Comparison of ENCODE assay signal across 17 cellular contexts in genomic region chr9:89880161-89880560, GRCh38.
DNase-seq lines count a peak whose midpoint lies in the region; ATAC-seq and TF ChIP-seq lines count a peak whose summit lies in the region.
"Had no signal": no experiment of that assay in that cellular context is flagged by ENCODE, and none has a peak within 500 bp of the region (broad histone marks: within the 10 kb centered on the region; RNA-seq: fewer than 3 reads in every experiment).

No MANE protein-coding gene starts in this region.

- no peaks in the 10 kb centered on the region for H3K36me3 ChIP-seq in BLaER1 treated with 17β-estradiol and CSF1 and Interleukin-3, amounts not matched to agents 10 nM and 100 nM
- no peaks in the 10 kb centered on the region for H3K36me3 ChIP-seq in sigmoid colon

- H3K9me3 Mint-ChIP-seq in activated CD4-positive, alpha-beta memory T cell treated with anti-CD3 and anti-CD28 coated beads for 36 hours: no peaks in the 10 kb centered on the region
- H3K9me3 Mint-ChIP-seq in activated CD4-positive, alpha-beta memory T cell treated with anti-CD3 and anti-CD28 coated beads, Interleukin-2, amount 10 ng/mL, durations not matched to agents 7 days and 5 days: no peaks in the 10 kb centered on the region
- H3K9me3 Mint-ChIP-seq in glutamatergic neuron (ENCODE audit: unreplicated experiment): peaks cover 6% of the 10 kb centered on the region
- H3K9me3 Mint-ChIP-seq: CD14-positive monocyte had no signal

- no peak overlapping the region for H3K9ac ChIP-seq in BLaER1 treated with 17β-estradiol and CSF1 and Interleukin-3, amounts not matched to agents 10 nM and 100 nM

- H3K36me3 Mint-ChIP-seq in activated CD4-positive, alpha-beta memory T cell treated with anti-CD3 and anti-CD28 coated beads for 36 hours: no peaks in the 10 kb centered on the region
- H3K36me3 Mint-ChIP-seq in activated CD4-positive, alpha-beta memory T cell treated with anti-CD3 and anti-CD28 coated beads, Interleukin-2, amount 10 ng/mL, durations not matched to agents 7 days and 5 days (ENCODE audit: low read depth): no peaks in the 10 kb centered on the region
- peaks cover 6% of the 10 kb centered on the region for H3K36me3 Mint-ChIP-seq in glutamatergic neuron (ENCODE audit: unreplicated experiment)
- H3K36me3 Mint-ChIP-seq: CD14-positive monocyte had no signal

- no peaks in the 10 kb centered on the region for H3K9me3 ChIP-seq in BLaER1 treated with 17β-estradiol and CSF1 and Interleukin-3, amounts not matched to agents 10 nM and 100 nM (replicated peaks in 1 of 11)
- H3K9me3 ChIP-seq in sigmoid colon: no peaks in the 10 kb centered on the region
- H3K9me3 ChIP-seq: Caco-2 had no signal

- H4K20me1 ChIP-seq in BLaER1 treated with 17β-estradiol and CSF1 and Interleukin-3, amounts not matched to agents 10 nM and 100 nM: no peaks in the 10 kb centered on the region

- no peak for TF ChIP-seq POLR2A in sigmoid colon (IDR thresholded peaks at IDR 0.05)

- no peak for TF ChIP-seq EP300 in sigmoid colon (IDR thresholded peaks at IDR 0.05)

- peak overlapping the region in 7 of 11 experiments; percentile 39 to 94 (median 89); a peak in 11 of 22 replicates for H3K4me2 ChIP-seq in BLaER1 treated with 17β-estradiol and CSF1 and Interleukin-3, amounts not matched to agents 10 nM and 100 nM

- CTCF ChIA-PET in activated CD4-positive, alpha-beta memory T cell treated with anti-CD3 and anti-CD28 coated beads for 36 hours (lab: Charles Lee): interaction anchor here (0.5 kb wide), 1 partner anchor 276 kb away, joined by 3 read pairs; no protein-coding TSS in a partner anchor
- CTCF ChIA-PET in activated CD4-positive, alpha-beta memory T cell treated with anti-CD3 and anti-CD28 coated beads, Interleukin-2, amount 10 ng/mL, durations not matched to agents 7 days and 5 days (lab: Charles Lee): interaction anchor here (1.3 to 2.3 kb wide), 2 partner anchors 277 to 278 kb away, joined by 4 to 11 read pairs; no protein-coding TSS in a partner anchor

- H3K27me3 Mint-ChIP-seq in activated CD4-positive, alpha-beta memory T cell treated with anti-CD3 and anti-CD28 coated beads for 36 hours: no peaks in the 10 kb centered on the region
- no peaks in the 10 kb centered on the region for H3K27me3 Mint-ChIP-seq in activated CD4-positive, alpha-beta memory T cell treated with anti-CD3 and anti-CD28 coated beads, Interleukin-2, amount 10 ng/mL, durations not matched to agents 7 days and 5 days
- H3K27me3 Mint-ChIP-seq in glutamatergic neuron (ENCODE audit: unreplicated experiment): no peaks in the 10 kb centered on the region

- peak; percentile 6 for DNase-seq in activated CD4-positive, alpha-beta memory T cell treated with anti-CD3 and anti-CD28 coated beads for 36 hours
- no peak for DNase-seq in activated CD4-positive, alpha-beta memory T cell treated with anti-CD3 and anti-CD28 coated beads, Interleukin-2, amount 10 ng/mL, durations not matched to agents 7 days and 5 days
- DNase-seq in glutamatergic neuron (peak; percentile 7), sigmoid colon (peak; percentile 56), RPMI8226 (no peak)
- DNase-seq in stimulated activated naive CD4-positive, alpha-beta T cell (lab: John Stamatoyannopoulos, UW): no peak
- DNase-seq: 8988T, Caco-2, DMS53, MV-4-11, NCI-H1417 treated with DMSO at 0.1 percent for 48 hours, NCI-H2081, NCI-H510A treated with DMSO at 0.1 percent for 48 hours had no signal

- no peak overlapping the region for H3K4me3 ChIP-seq in BLaER1 treated with 17β-estradiol and CSF1 and Interleukin-3, amounts not matched to agents 10 nM and 100 nM
- H3K4me3 ChIP-seq in sigmoid colon: no peak overlapping the region

- no peak for ATAC-seq in GM19467 (IDR thresholded peaks at IDR 0.05; ENCODE audit: unreplicated experiment)
- ATAC-seq: HCT116 had no signal

- no peaks in the 10 kb centered on the region for H3K27me3 ChIP-seq in BLaER1 treated with 17β-estradiol and CSF1 and Interleukin-3, amounts not matched to agents 10 nM and 100 nM
- no peaks in the 10 kb centered on the region for H3K27me3 ChIP-seq in sigmoid colon

- POLR2A ChIA-PET in activated CD4-positive, alpha-beta memory T cell treated with anti-CD3 and anti-CD28 coated beads for 36 hours (lab: Charles Lee): no interaction called here
- POLR2A ChIA-PET in activated CD4-positive, alpha-beta memory T cell treated with anti-CD3 and anti-CD28 coated beads, Interleukin-2, amount 10 ng/mL, durations not matched to agents 7 days and 5 days (lab: Charles Lee): no interaction called here

- no peaks in the 10 kb centered on the region for H3K4me1 Mint-ChIP-seq in activated CD4-positive, alpha-beta memory T cell treated with anti-CD3 and anti-CD28 coated beads for 36 hours (ENCODE audit: low read depth)
- no peaks in the 10 kb centered on the region for H3K4me1 Mint-ChIP-seq in activated CD4-positive, alpha-beta memory T cell treated with anti-CD3 and anti-CD28 coated beads, Interleukin-2, amount 10 ng/mL, durations not matched to agents 7 days and 5 days
- peaks cover 18% of the 10 kb centered on the region for H3K4me1 Mint-ChIP-seq in glutamatergic neuron (ENCODE audit: low read depth, unreplicated experiment)
- H3K4me1 Mint-ChIP-seq: CD14-positive monocyte had no signal

- no peak overlapping the region for H3K27ac Mint-ChIP-seq in activated CD4-positive, alpha-beta memory T cell treated with anti-CD3 and anti-CD28 coated beads for 36 hours
- no peak overlapping the region for H3K27ac Mint-ChIP-seq in activated CD4-positive, alpha-beta memory T cell treated with anti-CD3 and anti-CD28 coated beads, Interleukin-2, amount 10 ng/mL, durations not matched to agents 7 days and 5 days
- H3K27ac Mint-ChIP-seq in glutamatergic neuron (ENCODE audit: unreplicated experiment): no peak overlapping the region
- H3K27ac Mint-ChIP-seq: CD14-positive monocyte had no signal

- WGBS in sigmoid colon, 2 donors: 86 to 89% methylated on average over 11 of the region's 11 CpGs

- peaks cover 9 to 79% (median 66%) of the 10 kb centered on the region in 10 experiments; a peak in 18 of 20 replicates for H3K4me1 ChIP-seq in BLaER1 treated with 17β-estradiol and CSF1 and Interleukin-3, amounts not matched to agents 10 nM and 100 nM
- H3K4me1 ChIP-seq in sigmoid colon: peaks cover 0 to 34% (median 15%) of the 10 kb centered on the region in 4 donors
- H3K4me1 ChIP-seq: Caco-2 had no signal

- no peak overlapping the region for H3K4me3 Mint-ChIP-seq in activated CD4-positive, alpha-beta memory T cell treated with anti-CD3 and anti-CD28 coated beads for 36 hours
- no peak overlapping the region for H3K4me3 Mint-ChIP-seq in activated CD4-positive, alpha-beta memory T cell treated with anti-CD3 and anti-CD28 coated beads, Interleukin-2, amount 10 ng/mL, durations not matched to agents 7 days and 5 days
- no peak overlapping the region for H3K4me3 Mint-ChIP-seq in glutamatergic neuron (ENCODE audit: unreplicated experiment)
- H3K4me3 Mint-ChIP-seq: CD14-positive monocyte had no signal

- no peak for TF ChIP-seq CTCF in glutamatergic neuron (IDR thresholded peaks at IDR 0.05; ENCODE audit: partially characterized antibody, unreplicated experiment)
- no peak for TF ChIP-seq CTCF in sigmoid colon (IDR thresholded peaks at IDR 0.05)

- intact Hi-C loops in activated CD4-positive, alpha-beta memory T cell treated with anti-CD3 and anti-CD28 coated beads for 36 hours (cut with micrococcal nuclease): no loop called here
- intact Hi-C loops in sigmoid colon (cut with DNase I): no loop called here

- H3K27ac ChIP-seq in BLaER1 treated with 17β-estradiol and CSF1 and Interleukin-3, amounts not matched to agents 10 nM and 100 nM: no peak overlapping the region
- peak overlapping the region in 1 of 4 donors; percentile 20 for H3K27ac ChIP-seq in sigmoid colon

Comparison
In these comparisons a context has a peak if more than half of its experiments do, and no peak if none do; other contexts are left out.
1. DNase-seq: peak in activated CD4-positive, alpha-beta memory T cell treated with anti-CD3 and anti-CD28 coated beads for 36 hours (single experiment), glutamatergic neuron (single experiment) and sigmoid colon (single experiment); none in activated CD4-positive, alpha-beta memory T cell treated with anti-CD3 and anti-CD28 coated beads, Interleukin-2, amount 10 ng/mL, durations not matched to agents 7 days and 5 days (single experiment), RPMI8226 (single experiment) and stimulated activated naive CD4-positive, alpha-beta T cell (0 of 6).